In genomic region chr17:59454633-59455105, GRCh38 we compare ENCODE assay signal across 23 cellular contexts.
DNase-seq lines count a peak whose midpoint lies in the region; ATAC-seq, FAIRE-seq and TF ChIP-seq lines count a peak whose summit lies in the region.
"Had no signal": no experiment of that assay in that cellular context is flagged by ENCODE, and none has a peak within 500 bp of the region (broad histone marks: within the 10 kb centered on the region; RNA-seq: fewer than 3 reads in every experiment).

No MANE protein-coding gene starts in this region.

- H3K23ac ChIP-seq in H1 (ENCODE audit: insufficient read length): no peak overlapping the region

- TF ChIP-seq POLR2A in HepG2 (IDR thresholded peaks at IDR 0.05; ENCODE audit: insufficient read depth in 1 of 2, low read depth in 2 of 2, low read length in 2 of 2) (no peak), right lobe of liver (IDR thresholded peaks at IDR 0.05) (no peak), H1 (IDR thresholded peaks at IDR 0.05; ENCODE audit: control extremely low read depth in 1 of 2, low read depth in 2 of 2, low read length in 2 of 2) (no peak)

- no peak overlapping the region for H3K27ac Mint-ChIP-seq in neural progenitor cell
- H3K27ac Mint-ChIP-seq: CD8-positive, alpha-beta memory T cell; H9; HFFc6 had no signal

- no peaks in the 10 kb centered on the region for H3K4me1 Mint-ChIP-seq in neural progenitor cell
- H3K4me1 Mint-ChIP-seq: CD8-positive, alpha-beta memory T cell had no signal

- H3F3A ChIP-seq in neural progenitor cell (ENCODE audit: low read depth): no peaks in the 10 kb centered on the region

- H3K4ac ChIP-seq in H1 (replicated peaks; ENCODE audit: insufficient read length, low read depth, low read length): no peak overlapping the region

- no TSS peak for BruUV-seq in HepG2 (replicated peaks; lab: Mats Ljungman, UMichigan)

- H4K8ac ChIP-seq in H1 (ENCODE audit: extremely low read depth, insufficient read depth, low read length): no peak overlapping the region

- CTCF ChIA-PET in HepG2 (lab: Yijun Ruan, JAX; ENCODE audit: low intra/inter-chr PET ratio, low total read pairs) (no interaction called here), H1 (lab: Charles Lee; ENCODE audit: partially characterized antibody) (interaction anchor here (0.6 to 1.8 kb wide), 3 partner anchors 9 to 232 kb away, joined by 3 to 4 read pairs (median 3); no protein-coding TSS in a partner anchor)

- H3K4me1 ChIP-seq in HepG2 (ENCODE audit: insufficient read depth, low read length) (peaks cover 36% of the 10 kb centered on the region), right lobe of liver (no peaks in the 10 kb centered on the region), H1 (replicated peaks in 1 of 4; ENCODE audit: control insufficient read depth in 3 of 4, insufficient read depth in 4 of 4, low read length in 3 of 4) (no peaks in the 10 kb centered on the region), neural progenitor cell (peaks cover 3% of the 10 kb centered on the region)

- no peak for TF ChIP-seq EP300 in HepG2 (IDR thresholded peaks at IDR 0.05; ENCODE audit: low read depth in 2 of 2, low read length in 2 of 2)
- no peak for TF ChIP-seq EP300 in HepG2 (CRISPR knock-in tag; IDR thresholded peaks at IDR 0.05; ENCODE audit: borderline replicate concordance)
- no peak for TF ChIP-seq EP300 in H1 (IDR thresholded peaks at IDR 0.05; ENCODE audit: borderline replicate concordance in 1 of 2, low read depth in 2 of 2, low read length in 2 of 2)

- intact Hi-C loops in HepG2 (cut with micrococcal nuclease; ENCODE audit: unreplicated experiment) (no loop called here), right lobe of liver (cut with DNase I) (no loop called here)

- no peak overlapping the region for H2BK5ac ChIP-seq in H1 (ENCODE audit: low read depth, low read length)

- no peak overlapping the region for H3K56ac ChIP-seq in H1 (replicated peaks; ENCODE audit: insufficient read length, low read depth, low read length)

- no peak overlapping the region for H2AK5ac ChIP-seq in H1 (ENCODE audit: low read depth, low read length)

- H2BK120ac ChIP-seq in H1 (replicated peaks; ENCODE audit: low read depth, low read length): no peak overlapping the region

- H2BK20ac ChIP-seq in H1 (ENCODE audit: low read length): no peak overlapping the region

- H3K27me3 ChIP-seq in HepG2 (ENCODE audit: control insufficient read depth in 1 of 2, insufficient read depth in 2 of 2, low read length in 2 of 2): no peaks in the 10 kb centered on the region
- H3K27me3 ChIP-seq in right lobe of liver: no peaks in the 10 kb centered on the region
- no peaks in the 10 kb centered on the region for H3K27me3 ChIP-seq in H1 (replicated peaks in 1 of 4; ENCODE audit: control insufficient read depth in 3 of 4, extremely low read depth in 1 of 4, insufficient read depth in 3 of 4, low read length in 3 of 4)
- no peaks in the 10 kb centered on the region for H3K27me3 ChIP-seq in neural progenitor cell

- H4K5ac ChIP-seq in H1 (ENCODE audit: insufficient read length, low read depth, low read length): no peak overlapping the region

- DNase-seq in HepG2 (ENCODE audit: low spot score) (no peak), right lobe of liver (no peak), H1 (ENCODE audit: low read depth in 1 of 2, low spot score in 2 of 2) (no peak), neural progenitor cell (ENCODE audit: low spot score) (no peak), DMS79 (lab: John Stamatoyannopoulos, UW) (no peak)
- DNase-seq: 8988T; Calu3; CD8-positive, alpha-beta memory T cell; EL; H9; HFFc6; NCI-H1417; NCI-H1694 treated with DMSO at 0.1 percent for 48 hours; NCI-H446; NCI-H526; OCI-M1; SHP77 treated with DMSO at 0.1 percent for 48 hours had no signal

- TF ChIP-seq CTCF in HepG2 (CRISPR knock-in tag; IDR thresholded peaks at IDR 0.05) (no peak), right lobe of liver (IDR thresholded peaks at IDR 0.05) (no peak), H1 (IDR thresholded peaks at IDR 0.05; ENCODE audit: control extremely low read depth in 1 of 3, insufficient read depth in 1 of 3, low read depth in 1 of 3, low read length in 3 of 3) (no peak), neural progenitor cell (IDR thresholded peaks at IDR 0.05) (no peak)

- ATAC-seq in HepG2 (no peak; the same call in 1 of the 3 replicates), right lobe of liver (no peak), HG02970 (IDR thresholded peaks at IDR 0.05; ENCODE audit: low FRiP score, unreplicated experiment) (no peak), HG03159 (IDR thresholded peaks at IDR 0.05; ENCODE audit: unreplicated experiment) (no peak)

- no peaks in the 10 kb centered on the region for H3K23me2 ChIP-seq in H1 (ENCODE audit: low read depth, low read length)

- H3K4me3 ChIP-seq in HepG2 (replicated peaks in 1 of 3; ENCODE audit: insufficient read depth in 1 of 3, low read depth in 2 of 3, low read length in 3 of 3) (peak overlapping the region in 2 of 3 experiments; percentile 14 to 34; a peak in 1 of 6 replicates), right lobe of liver (no peak overlapping the region), H1 (ENCODE audit: extremely low read depth in 1 of 4, insufficient read depth in 2 of 4, low read depth in 3 of 4, low read length in 4 of 4) (no peak overlapping the region), neural progenitor cell (no peak overlapping the region)
- H3K4me3 ChIP-seq: SK-N-MC had no signal

- H3K4me2 ChIP-seq in HepG2 (ENCODE audit: low read depth, low read length) (peak overlapping the region; percentile 80), H1 (ENCODE audit: insufficient read depth in 1 of 2, low read depth in 2 of 2, low read length in 2 of 2) (no peak overlapping the region), neural progenitor cell (no peak overlapping the region)
- H3K4me2 ChIP-seq: KMS-11 had no signal

- H3K4me3 Mint-ChIP-seq in neural progenitor cell: no peak overlapping the region
- H3K4me3 Mint-ChIP-seq: CD8-positive, alpha-beta memory T cell; H9; HFFc6 had no signal

- in situ Hi-C loops in HepG2 (cut with HindIII; ENCODE audit: extremely low pct_ligation_motif_present, low pct_unique_long_range_greater_than_20kb): no loop called here

- no peaks in the 10 kb centered on the region for H4K20me1 ChIP-seq in HepG2 (ENCODE audit: insufficient read depth, low read length)
- H4K20me1 ChIP-seq in H1 (replicated peaks in 1 of 2; ENCODE audit: control insufficient read depth in 1 of 2, insufficient read depth in 2 of 2, low read length in 2 of 2): no peaks in the 10 kb centered on the region
- no peaks in the 10 kb centered on the region for H4K20me1 ChIP-seq in neural progenitor cell (ENCODE audit: low read depth)

- POLR2A ChIA-PET in HepG2 (lab: Yijun Ruan, JAX) (interaction anchor here (1.0 kb wide), 1 partner anchor 10 kb away, joined by 5 read pairs; no protein-coding TSS in a partner anchor), H1 (lab: Charles Lee; ENCODE audit: partially characterized antibody) (no interaction called here)

- H3K9me3 Mint-ChIP-seq in neural progenitor cell: no peaks in the 10 kb centered on the region
- H3K9me3 Mint-ChIP-seq: CD8-positive, alpha-beta memory T cell; H9; HFFc6 had no signal

- H3K9me3 ChIP-seq in HepG2 (ENCODE audit: low read length) (no peaks in the 10 kb centered on the region), right lobe of liver (no peaks in the 10 kb centered on the region), H1 (ENCODE audit: insufficient read depth in 2 of 2, low read depth in 1 of 2, low read length in 1 of 2) (no peaks in the 10 kb centered on the region), neural progenitor cell (ENCODE audit: low read depth) (no peaks in the 10 kb centered on the region)

- 44% methylated on average over 2 of the region's 3 CpGs for WGBS in HepG2 (ENCODE audit: low lambda C conversion rate)
- WGBS in right lobe of liver (ENCODE audit: insufficient coverage, low coverage, low lambda C conversion rate, missing lambda C conversion rate): 92% methylated on average over 2 of the region's 3 CpGs
- 83% methylated on average over 3 of the region's 3 CpGs; no CpG with 5 or more reads in 1 of the 2 experiments for WGBS in H1 (ENCODE audit: extremely low coverage in 1 of 2, insufficient coverage in 1 of 2, insufficient read length in 1 of 2, insufficient replicate concordance in 2 of 2, low coverage in 1 of 2, low lambda C conversion rate in 2 of 2, missing lambda C conversion rate in 1 of 2), 2 experiments

- H2BK12ac ChIP-seq in H1 (ENCODE audit: low read depth, low read length): no peak overlapping the region

- H3K9ac ChIP-seq in HepG2 (ENCODE audit: insufficient read depth, low read depth, low read length) (no peak overlapping the region), H1 (replicated peaks in 1 of 4; ENCODE audit: extremely low read depth in 1 of 4, low read depth in 3 of 4, low read length in 3 of 4) (no peak overlapping the region), neural progenitor cell (no peak overlapping the region)
- H3K9ac ChIP-seq: KMS-11 had no signal

- TF ChIP-seq RAD21 in HepG2 (CRISPR knock-in tag; IDR thresholded peaks at IDR 0.05) (no peak), H1 (IDR thresholded peaks at IDR 0.05 in 1 of 2, conservative IDR thresholded peaks at IDR 0.05 in 1 of 2; ENCODE audit: low read depth in 2 of 2, low read length in 2 of 2) (no peak)

- H2BK15ac ChIP-seq in H1 (ENCODE audit: low read length): no peak overlapping the region

- no peak overlapping the region for H3K14ac ChIP-seq in H1 (ENCODE audit: insufficient read length)

- no peaks in the 10 kb centered on the region for H3K36me3 Mint-ChIP-seq in neural progenitor cell
- H3K36me3 Mint-ChIP-seq: CD8-positive, alpha-beta memory T cell had no signal

- H3K18ac ChIP-seq in H1 (ENCODE audit: extremely low read depth, low read length): no peak overlapping the region

- peak overlapping the region; percentile 16 for H3K27ac ChIP-seq in HepG2 (ENCODE audit: extremely low read length, insufficient read depth, low read length)
- H3K27ac ChIP-seq in right lobe of liver: no peak overlapping the region
- no peak overlapping the region for H3K27ac ChIP-seq in H1 (ENCODE audit: low read depth, low read length)
- H3K27ac ChIP-seq in neural progenitor cell: no peak overlapping the region
- H3K27ac ChIP-seq: C4-2B, KMS-11, SK-N-MC had no signal

- H3K79me2 ChIP-seq in HepG2 (ENCODE audit: insufficient read depth, low read length) (no peaks in the 10 kb centered on the region), H1 (ENCODE audit: control insufficient read depth in 1 of 2, insufficient read depth in 2 of 2, low read length in 2 of 2) (no peaks in the 10 kb centered on the region), neural progenitor cell (ENCODE audit: low read depth) (no peaks in the 10 kb centered on the region)

- no peaks in the 10 kb centered on the region for H3K27me3 Mint-ChIP-seq in neural progenitor cell (ENCODE audit: insufficient read depth, low read depth)

- H3K79me1 ChIP-seq in H1 (ENCODE audit: low read depth, low read length): no peaks in the 10 kb centered on the region

- H4K91ac ChIP-seq in H1 (replicated peaks; ENCODE audit: insufficient read length, low read length): no peak overlapping the region

- no peak overlapping the region for H2AFZ ChIP-seq in HepG2 (ENCODE audit: low read length)
- peak overlapping the region; percentile 73; the same call in 1 of the 2 replicates for H2AFZ ChIP-seq in H1 (ENCODE audit: low read length)
- peak overlapping the region; percentile 68 for H2AFZ ChIP-seq in neural progenitor cell (replicated peaks)

- no peak for FAIRE-seq in HepG2 (lab: Jason Lieb, UNC)
- FAIRE-seq in H1 (lab: Jason Lieb, UNC): no peak
- FAIRE-seq: HTR-8/SVneo had no signal

- H3K36me3 ChIP-seq in HepG2 (replicated peaks in 1 of 2; ENCODE audit: control insufficient read depth in 1 of 2, insufficient read depth in 2 of 2, low read length in 2 of 2) (no peaks in the 10 kb centered on the region), right lobe of liver (no peaks in the 10 kb centered on the region), H1 (ENCODE audit: control insufficient read depth in 2 of 4, insufficient read depth in 4 of 4, low read length in 3 of 4) (no peaks in the 10 kb centered on the region), neural progenitor cell (no peaks in the 10 kb centered on the region)

Comparison
In these comparisons a context has a peak if more than half of its experiments do, and no peak if none do; other contexts are left out.
1. H3K4me3 ChIP-seq: peak in HepG2 (2 of 3); none in right lobe of liver (0 of 3), H1 (0 of 4) and neural progenitor cell (single experiment).